26 cellular contexts compared by ENCODE assay signal in the genomic region with DNA sequence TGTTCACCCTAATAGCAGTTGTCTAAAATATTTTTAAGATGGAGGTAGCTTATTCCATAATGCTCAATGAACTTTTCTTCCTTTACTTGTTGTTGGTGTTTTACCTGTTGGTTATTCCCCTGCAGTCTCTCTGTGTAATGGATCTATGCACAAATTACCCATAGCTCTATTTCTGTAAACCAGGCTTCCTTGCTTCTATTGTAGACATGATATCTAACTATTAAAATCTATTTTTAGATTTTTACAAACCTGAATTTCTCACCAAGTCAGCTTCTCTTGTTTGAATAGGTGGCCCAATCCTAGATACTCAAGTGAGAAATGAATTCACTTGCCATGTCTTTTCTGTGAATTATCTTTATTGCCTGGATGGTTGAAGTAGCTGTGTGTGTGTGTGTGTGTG.
"Had no signal": no experiment of that assay in that cellular context is flagged by ENCODE, and none has a peak within 500 bp of the region (broad histone marks: within the 10 kb centered on the region; RNA-seq: fewer than 3 reads in every experiment).

No MANE protein-coding gene starts in this region.

- H3K36me3 ChIP-seq: neutrophil, stomach, tibial artery had no signal

- H3K27ac ChIP-seq: neutrophil, skin epidermis, stomach, tibial artery had no signal

- H3K27me3 ChIP-seq: neutrophil, stomach, tibial artery had no signal

- ATAC-seq: sciatic nerve; stimulated activated effector memory CD8-positive, alpha-beta T cell treated with anti-CD3 and anti-CD28 coated beads, Interleukin-12 subunit alpha, Interleukin-12 subunit beta, amount 100 ng/mL, for 72 hours had no signal

- H3K4me1 ChIP-seq: tibial artery had no signal

- H3K9me3 ChIP-seq: neutrophil, stomach, tibial artery had no signal

- DNase-seq: activated CD4-positive, alpha-beta memory T cell treated with anti-CD3 and anti-CD28 coated beads, Interleukin-2, amount 10 ng/mL, durations not matched to agents 7 days and 5 days; activated CD4-positive, alpha-beta T cell treated with anti-CD3 and anti-CD28 coated beads for 1 hour; activated CD4-positive, alpha-beta T cell treated with anti-CD3 and anti-CD28 coated beads, Interleukin-2, amount 10 ng/mL, durations not matched to agents 7 days and 5 days; activated CD8-positive, alpha-beta memory T cell treated with anti-CD3 and anti-CD28 coated beads, Interleukin-2, amount 50 U/mL, for 48 hours; activated gamma-delta T cell treated with Interleukin-2 at 50 U/mL for 16 hours; activated naive CD4-positive, alpha-beta T cell treated with anti-CD3 and anti-CD28 coated beads, Interleukin-2, amount 50 U/mL, for 16 hours; activated T-cell treated with anti-CD3 and anti-CD28 coated beads, Interleukin-2, amount 50 U/mL, for 24 hours; amniotic stem cell; caudate nucleus; endodermal cell; foreskin fibroblast; head of caudate nucleus; hypothalamus; immature natural killer cell; kidney; mesenchymal stem cell; nephron progenitor cell; retina; stimulated activated CD4-positive, alpha-beta T cell treated with anti-CD3 and anti-CD28 coated beads, Interleukin-4, amount 100 ng/mL, for 24 hours; stomach; T-helper 9 cell; tibial artery had no signal

- H3K4me3 ChIP-seq: skin epidermis, stomach, tibial artery had no signal
